Comparison of ENCODE assay signal across 18 cellular contexts in the genomic region with DNA sequence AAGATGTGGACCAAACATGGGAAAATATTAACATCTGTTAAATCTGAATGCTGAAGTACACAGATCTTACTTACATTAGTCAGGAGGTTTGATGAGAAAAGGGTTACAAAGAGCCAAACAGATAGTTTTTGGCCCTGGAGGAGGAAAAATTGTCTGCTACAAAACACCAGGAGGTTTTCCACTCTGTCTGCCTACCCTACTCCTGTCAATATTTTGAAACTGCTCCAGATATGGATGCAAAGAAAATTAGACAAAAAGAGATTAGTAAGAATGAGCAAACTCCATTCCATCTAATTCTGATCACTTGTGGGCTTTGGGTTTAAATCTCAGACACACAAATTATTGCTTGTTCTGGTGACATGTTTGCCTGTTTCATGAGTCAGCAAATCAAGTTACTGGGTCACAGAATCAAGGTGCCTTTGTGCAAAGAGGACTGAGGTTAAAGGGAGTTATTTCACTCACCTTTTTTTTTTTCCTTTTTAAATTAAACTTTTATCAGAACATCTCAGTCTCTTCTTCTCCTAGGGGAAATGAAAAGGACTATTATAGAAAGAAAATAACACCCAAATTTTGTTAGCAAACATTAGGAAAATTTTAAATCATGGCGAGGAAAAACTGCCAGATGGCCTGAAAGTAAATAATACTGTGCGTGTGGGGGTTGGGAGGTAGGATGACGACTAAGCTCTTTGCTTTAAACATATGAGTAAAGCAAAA.
A peak's percentile ranks its signal among the peaks of the same experiment; 100 is the strongest.
DNase-seq lines count a peak whose midpoint lies in the region; ATAC-seq, FAIRE-seq and TF ChIP-seq lines count a peak whose summit lies in the region.
"Had no signal": no experiment of that assay in that cellular context is flagged by ENCODE, and none has a peak within 500 bp of the region (broad histone marks: within the 10 kb centered on the region; RNA-seq: fewer than 3 reads in every experiment).

No MANE protein-coding gene starts in this region.

- FAIRE-seq in D721Med (lab: Jason Lieb, UNC) = peak; percentile 82

- H3K27ac ChIP-seq in SK-N-MC = peak overlapping the region; percentile 13; the same call in 1 of the 2 replicates
- no peak overlapping the region for H3K27ac ChIP-seq in caudate nucleus (ENCODE audit: low read depth, low read length)
- H3K27ac ChIP-seq: adrenal gland, SJSA1, upper lobe of right lung had no signal

- ATAC-seq in left lobe of liver = peak; percentile 53
- ATAC-seq: CD8-positive, alpha-beta T cell; left cardiac atrium; stimulated activated naive CD8-positive, alpha-beta T cell treated with anti-CD3 and anti-CD28 coated beads, Interleukin-15, Interleukin-2, amounts not matched to agents 100 U/mL and 50 U/mL, for 24 hours; upper lobe of right lung had no signal

- DNase-seq in D721Med (ENCODE audit: insufficient read length, low spot score) (no peak), NCI-H1092 treated with DMSO at 0.1 percent for 48 hours (lab: John Stamatoyannopoulos, UW) (peak; percentile 41), SK-N-MC (ENCODE audit: low read depth, low spot score) (no peak), left lobe of liver (ENCODE audit: low spot score) (peak; percentile 52), cortex of kidney (lab: John Stamatoyannopoulos, UW) (no peak), GM10266 (ENCODE audit: extremely low spot score) (no peak), NCI-H1930 (lab: John Stamatoyannopoulos, UW) (no peak), caudate nucleus (lab: John Stamatoyannopoulos, UW) (no peak)
- DNase-seq: activated CD4-positive, CD25-positive, alpha-beta regulatory T cell treated with anti-CD3 and anti-CD28 coated beads, Interleukin-2, amount 50 U/mL, for 72 hours; activated effector memory CD4-positive, alpha-beta T cell treated with anti-CD3 and anti-CD28 coated beads, Interleukin-2, amount 50 U/mL, for 16 hours; adrenal gland; CD8-positive, alpha-beta T cell; effector CD8-positive, alpha-beta T cell; KBM-7; left cardiac atrium; stimulated activated naive CD8-positive, alpha-beta T cell treated with anti-CD3 and anti-CD28 coated beads, Interleukin-15, Interleukin-2, amounts not matched to agents 100 U/mL and 50 U/mL, for 24 hours; upper lobe of right lung had no signal

- no peaks in the 10 kb centered on the region for H3K36me3 ChIP-seq in SK-N-MC (ENCODE audit: insufficient read depth, low read length)
- H3K36me3 ChIP-seq: adrenal gland, SJSA1, upper lobe of right lung had no signal

- H3K4me3 ChIP-seq in SK-N-MC = no peak overlapping the region
- H3K4me3 ChIP-seq: adrenal gland, SJSA1, upper lobe of right lung had no signal

- peak overlapping the region; percentile 35 for H3K9ac ChIP-seq in SK-N-MC (ENCODE audit: insufficient read length)

- no peaks in the 10 kb centered on the region for H3K9me3 ChIP-seq in SK-N-MC (ENCODE audit: low read depth, low read length)
- H3K9me3 ChIP-seq: adrenal gland, SJSA1, upper lobe of right lung had no signal

- TF ChIP-seq CTCF in D721Med (IDR thresholded peaks at IDR 0.05; ENCODE audit: insufficient read depth, missing control alignments) = no peak
- no peak for TF ChIP-seq CTCF in GM10266 (IDR thresholded peaks at IDR 0.05; ENCODE audit: control insufficient read depth, insufficient read depth, low read depth, missing control alignments)

Comparison
In these comparisons a context has a peak if more than half of its experiments do, and no peak if none do; other contexts are left out.
1. DNase-seq: peak in NCI-H1092 treated with DMSO at 0.1 percent for 48 hours (single experiment) and left lobe of liver (single experiment); none in D721Med (single experiment), SK-N-MC (single experiment), cortex of kidney (single experiment), GM10266 (single experiment), NCI-H1930 (0 of 2) and caudate nucleus (0 of 61).